In the genomic region with DNA sequence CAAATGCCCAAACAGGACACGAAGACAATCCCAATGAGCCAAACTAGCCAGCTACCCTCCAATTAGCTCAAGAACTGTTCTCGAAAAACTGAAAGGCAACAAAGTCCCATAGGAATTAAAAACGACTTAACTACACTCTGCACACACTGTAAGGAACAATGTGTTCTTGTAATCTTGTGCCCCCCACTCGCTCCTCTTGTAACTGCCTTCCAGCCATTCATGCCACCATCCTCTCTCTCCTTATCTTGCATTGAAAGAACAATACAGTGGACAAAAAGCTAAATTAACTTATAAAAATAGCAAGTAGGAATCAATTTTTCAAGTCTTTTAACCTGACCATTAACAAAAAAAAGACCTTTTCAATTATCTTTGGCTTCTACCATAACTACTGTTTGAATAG, we compare ENCODE assay signal across 23 cellular contexts. TPM values are rescaled to one million over a fixed set of nuclear protein-coding genes. Genes with fewer than 3 reads are reported as not detected.
A peak's percentile ranks its signal among the peaks of the same experiment; 100 is the strongest.
DNase-seq lines count a peak whose midpoint lies in the region; ATAC-seq, FAIRE-seq and TF ChIP-seq lines count a peak whose summit lies in the region.
"Had no signal": no experiment of that assay in that cellular context is flagged by ENCODE, and none has a peak within 500 bp of the region (broad histone marks: within the 10 kb centered on the region; RNA-seq: fewer than 3 reads in every experiment).

No MANE protein-coding gene starts in this region.

- H3K27me3 ChIP-seq in heart left ventricle, result no peaks in the 10 kb centered on the region
- no peaks in the 10 kb centered on the region for H3K27me3 ChIP-seq in muscle layer of duodenum (ENCODE audit: low read depth, low read length)
- H3K27me3 ChIP-seq: sigmoid colon had no signal

- WGBS in heart left ventricle, 4 donors, result 23 to 58% (median 43%) methylated on average over 4 of the region's 4 CpGs

- H3K36me3 Mint-ChIP-seq in type B pancreatic cell, result peaks cover 3% of the 10 kb centered on the region

- TF ChIP-seq CTCF in heart left ventricle (IDR thresholded peaks at IDR 0.05) (no peak), type B pancreatic cell (conservative IDR thresholded peaks at IDR 0.05) (no peak), kidney (IDR thresholded peaks at IDR 0.05; ENCODE audit: borderline replicate concordance, extremely low read depth, insufficient read depth) (no peak)

- intact Hi-C loops in heart left ventricle (cut with DNase I), result loop anchor here in 4 of 10 donors (5.0 kb wide), 2 partner anchors 37 to 107 kb away; no protein-coding TSS in a partner anchor
- intact Hi-C loops in Right ventricle myocardium superior (cut with DNase I), result no loop called here
- intact Hi-C loops in kidney (cut with DNase I), result no loop called here

- DNase-seq in heart left ventricle (no peak), Right ventricle myocardium superior (no peak), SK-MEL-5 (ENCODE audit: low read depth, low spot score) (peak; percentile 68), type B pancreatic cell (ENCODE audit: extremely low spot score, unreplicated experiment) (no peak), kidney (no peak), AG08396 (ENCODE audit: low spot score) (no peak)
- DNase-seq in activated naive CD4-positive, alpha-beta T cell (lab: John Stamatoyannopoulos, UW), result no peak
- DNase-seq: activated B cell treated with CpG ODN at 0.5 μM for 24 hours; activated CD4-positive, alpha-beta memory T cell treated with anti-CD3 and anti-CD28 coated beads, Interleukin-2, amount 10 ng/mL, durations not matched to agents 7 days and 5 days; amygdala; CD8-positive, alpha-beta memory T cell; DMS79 treated with DMSO at 0.1 percent for 48 hours; MM.1S; NCI-H187; NCI-H510A; SHP77 treated with DMSO at 0.1 percent for 48 hours; sigmoid colon; stimulated activated CD4-positive, alpha-beta T cell treated with anti-CD3 and anti-CD28 coated beads, Interleukin-1b, Interleukin-23, amount 100 ng/mL, for 48 hours; stimulated activated naive CD8-positive, alpha-beta T cell treated with anti-CD3 and anti-CD28 coated beads, Interleukin-15, Interleukin-2, amounts not matched to agents 100 U/mL and 50 U/mL, for 24 hours had no signal

- H3K36me3 ChIP-seq in heart left ventricle (no peaks in the 10 kb centered on the region), muscle layer of duodenum (ENCODE audit: control insufficient read depth in 1 of 2, insufficient read depth in 2 of 2, low read length in 2 of 2) (no peaks in the 10 kb centered on the region), kidney (ENCODE audit: control insufficient read depth in 1 of 2, insufficient read depth in 2 of 2, low read length in 2 of 2) (no peaks in the 10 kb centered on the region)
- H3K36me3 ChIP-seq: sigmoid colon had no signal

- H3K9ac ChIP-seq in kidney (ENCODE audit: low read length in 2 of 2), result no peak overlapping the region

- peaks cover 33% of the 10 kb centered on the region for H3K4me1 Mint-ChIP-seq in type B pancreatic cell (ENCODE audit: unreplicated experiment)

- H3K9me3 ChIP-seq in heart left ventricle, result no peaks in the 10 kb centered on the region
- H3K9me3 ChIP-seq in muscle layer of duodenum (ENCODE audit: control insufficient read depth in 1 of 2, low read length in 2 of 2), result no peaks in the 10 kb centered on the region
- H3K9me3 ChIP-seq in kidney (ENCODE audit: control insufficient read depth in 1 of 2, low read length in 2 of 2), result no peaks in the 10 kb centered on the region
- H3K9me3 ChIP-seq: sigmoid colon had no signal

- peak overlapping the region; percentile 23 for H3K4me3 Mint-ChIP-seq in type B pancreatic cell
- H3K4me3 Mint-ChIP-seq: activated B cell treated with CpG ODN at 0.5 μM for 24 hours; activated CD4-positive, alpha-beta memory T cell treated with anti-CD3 and anti-CD28 coated beads, Interleukin-2, amount 10 ng/mL, durations not matched to agents 7 days and 5 days; central memory CD8-positive, alpha-beta T cell; H9 had no signal

- peaks cover 5% of the 10 kb centered on the region for H3K27me3 Mint-ChIP-seq in type B pancreatic cell

- H3K4me3 ChIP-seq in heart left ventricle, result peak overlapping the region in 1 of 12 donors; percentile 2
- H3K4me3 ChIP-seq in muscle layer of duodenum (ENCODE audit: low read depth in 1 of 2, low read length in 2 of 2), result no peak overlapping the region
- no peak overlapping the region for H3K4me3 ChIP-seq in kidney (ENCODE audit: low read length in 2 of 2)
- H3K4me3 ChIP-seq: sigmoid colon had no signal

- in situ Hi-C loops in SK-MEL-5 (cut with HindIII; ENCODE audit: low pct_unique_long_range_greater_than_20kb, low sequenced_read_pairs), result loop anchor here (10.0 kb wide), 1 partner anchor 85 kb away; no protein-coding TSS in a partner anchor

- FAIRE-seq in kidney (lab: Jason Lieb, UNC), result no peak

- H3K27ac Mint-ChIP-seq in type B pancreatic cell, result no peak overlapping the region
- H3K27ac Mint-ChIP-seq: activated B cell treated with CpG ODN at 0.5 μM for 24 hours; activated CD4-positive, alpha-beta memory T cell treated with anti-CD3 and anti-CD28 coated beads, Interleukin-2, amount 10 ng/mL, durations not matched to agents 7 days and 5 days; H9 had no signal

- peaks cover 7 to 55% (median 37%) of the 10 kb centered on the region in 12 donors for H3K4me1 ChIP-seq in heart left ventricle
- H3K4me1 ChIP-seq in muscle layer of duodenum (ENCODE audit: control insufficient read depth in 1 of 2, insufficient read depth in 2 of 2, low read length in 2 of 2), result peaks cover 10 to 21% of the 10 kb centered on the region in 2 donors
- H3K4me1 ChIP-seq in kidney (ENCODE audit: control insufficient read depth in 1 of 2, insufficient read depth in 1 of 2, low read depth in 1 of 2, low read length in 2 of 2), result peaks cover 11 to 22% of the 10 kb centered on the region in 2 donors

- H3K27ac ChIP-seq in heart left ventricle (peak overlapping the region; percentile 3 to 61 (median 37)), muscle layer of duodenum (ENCODE audit: low read length) (peak overlapping the region; percentile 43), kidney (ENCODE audit: low read depth in 2 of 2, low read length in 2 of 2) (no peak overlapping the region)
- H3K27ac ChIP-seq: sigmoid colon had no signal

- ATAC-seq in heart left ventricle, result no peak
- ATAC-seq in Right ventricle myocardium superior (ENCODE audit: poor library complexity), result no peak
- ATAC-seq: esophagus mucosa; stimulated activated naive CD8-positive, alpha-beta T cell treated with anti-CD3 and anti-CD28 coated beads, Interleukin-15, Interleukin-2, amounts not matched to agents 100 U/mL and 50 U/mL, for 24 hours had no signal

- no peak for TF ChIP-seq POLR2A in heart left ventricle (IDR thresholded peaks at IDR 0.05)

- H3K9me3 Mint-ChIP-seq in type B pancreatic cell, result no peaks in the 10 kb centered on the region
- H3K9me3 Mint-ChIP-seq: activated B cell treated with CpG ODN at 0.5 μM for 24 hours; activated CD4-positive, alpha-beta memory T cell treated with anti-CD3 and anti-CD28 coated beads, Interleukin-2, amount 10 ng/mL, durations not matched to agents 7 days and 5 days; central memory CD8-positive, alpha-beta T cell; H9 had no signal

RNA-seq across cellular contexts. Expression of gene CYTH3, which starts 2.9 kb away (rescaled TPM):
- 10 to 100 TPM; 17.2 to 49.7 (median 22.1) TPM for total RNA-seq in heart left ventricle
- polyA plus RNA-seq in heart left ventricle, result 10 to 100 TPM; 11.1 to 25.1 TPM
- total RNA-seq in Right ventricle myocardium superior, result 25.6 TPM
- 70.3 and 75.0 TPM in 2 replicates for total RNA-seq in SK-MEL-5 (2014; rRNA removed; shearing (Covaris generic))
- polyA plus RNA-seq in SK-MEL-5 (2015; cell fraction: cytosol; rRNA removed), result 136 and 172 TPM in 2 replicates
- polyA plus RNA-seq in SK-MEL-5 (2015; cell fraction: nucleus; rRNA removed), result 255 and 306 TPM in 2 replicates
- 31.1 and 36.6 TPM in 2 replicates for total RNA-seq in type B pancreatic cell (ENCODE audit: low replicate concordance)
- 18.5 TPM for total RNA-seq in kidney
- 9.1 TPM for polyA plus RNA-seq in kidney (ENCODE audit: insufficient read depth, low read depth, low replicate concordance)

Comparison
In these comparisons a context has a peak if more than half of its experiments do, and no peak if none do; other contexts are left out.
1. H3K27ac ChIP-seq: peak in heart left ventricle (12 of 12) and muscle layer of duodenum (single experiment); none in kidney (0 of 2).